Comparison of ENCODE assay signal across 13 cellular contexts in genomic region chrX:53084043-53084570, GRCh38. TPM values are rescaled to one million over a fixed set of nuclear protein-coding genes. Genes with fewer than 3 reads are reported as not detected.
DNase-seq lines count a peak whose midpoint lies in the region; ATAC-seq and TF ChIP-seq lines count a peak whose summit lies in the region.
"Had no signal": no experiment of that assay in that cellular context is flagged by ENCODE, and none has a peak within 500 bp of the region (broad histone marks: within the 10 kb centered on the region; RNA-seq: fewer than 3 reads in every experiment).

No MANE protein-coding gene starts in this region.

- 48 to 54% methylated on average over 4 of the region's 4 CpGs for WGBS in tibial nerve, 2 donors

- no peaks in the 10 kb centered on the region for H3K9me3 ChIP-seq in ascending aorta
- no peaks in the 10 kb centered on the region for H3K9me3 ChIP-seq in tibial nerve

- H3K27me3 Mint-ChIP-seq in activated naive CD4-positive, alpha-beta T cell treated with anti-CD3 and anti-CD28 coated beads, Interleukin-2, amount 50 U/mL, for 24 hours = no peaks in the 10 kb centered on the region
- no peaks in the 10 kb centered on the region for H3K27me3 Mint-ChIP-seq in memory B cell

- peak overlapping the region; percentile 73 for H3K27ac Mint-ChIP-seq in activated naive CD4-positive, alpha-beta T cell treated with anti-CD3 and anti-CD28 coated beads, Interleukin-2, amount 50 U/mL, for 24 hours
- peak overlapping the region; percentile 96 for H3K27ac Mint-ChIP-seq in memory B cell
- H3K27ac Mint-ChIP-seq: dendritic cell treated with granulocyte-macrophage colony-stimulating factor and Interleukin-4, amounts not matched to agents 40 ng/mL and 50 ng/mL, for 4 days had no signal

- H3K4me1 Mint-ChIP-seq in activated naive CD4-positive, alpha-beta T cell treated with anti-CD3 and anti-CD28 coated beads, Interleukin-2, amount 50 U/mL, for 24 hours = peaks cover 60% of the 10 kb centered on the region
- H3K4me1 Mint-ChIP-seq in memory B cell = peaks cover 39% of the 10 kb centered on the region

- peaks cover 19% of the 10 kb centered on the region for H3K36me3 Mint-ChIP-seq in activated naive CD4-positive, alpha-beta T cell treated with anti-CD3 and anti-CD28 coated beads, Interleukin-2, amount 50 U/mL, for 24 hours
- H3K36me3 Mint-ChIP-seq in memory B cell = peaks cover 13% of the 10 kb centered on the region

- H3K27me3 ChIP-seq in ascending aorta (no peaks in the 10 kb centered on the region), tibial nerve (peaks cover 0 to 11% of the 10 kb centered on the region in 2 donors)

- TF ChIP-seq CTCF in ascending aorta (IDR thresholded peaks at IDR 0.05) (no peak), tibial nerve (IDR thresholded peaks at IDR 0.05) (no peak)

- H3K36me3 ChIP-seq in ascending aorta (peaks cover 4 to 25% of the 10 kb centered on the region in 2 donors), tibial nerve (peaks cover 0 to 11% (median 0%) of the 10 kb centered on the region in 3 donors)

- H3K4me3 Mint-ChIP-seq in activated naive CD4-positive, alpha-beta T cell treated with anti-CD3 and anti-CD28 coated beads, Interleukin-2, amount 50 U/mL, for 24 hours = peak overlapping the region; percentile 95
- H3K4me3 Mint-ChIP-seq in memory B cell = no peak overlapping the region

- intact Hi-C loops in ascending aorta (cut with DNase I) = loop anchor here (10.0 kb wide), 1 partner anchor 601 kb away; the partner anchor contains the start of gene HUWE1

- TF ChIP-seq POLR2A in tibial nerve (IDR thresholded peaks at IDR 0.05) = no peak

- H3K27ac ChIP-seq in ascending aorta (peak overlapping the region; percentile 33 to 96), tibial nerve (peak overlapping the region; percentile 92 to 98 (median 96))

- H3K4me3 ChIP-seq in ascending aorta = peak overlapping the region; percentile 74 to 97
- H3K4me3 ChIP-seq in tibial nerve = peak overlapping the region; percentile 55 to 83 (median 70)

- DNase-seq in activated naive CD4-positive, alpha-beta T cell treated with anti-CD3 and anti-CD28 coated beads, Interleukin-2, amount 50 U/mL, for 16 hours = no peak
- DNase-seq in ascending aorta (ENCODE audit: low spot score in 2 of 2) = peak in 1 of 2 donors; percentile 53
- DNase-seq in memory B cell (ENCODE audit: low spot score in 2 of 2) = no peak
- no peak for DNase-seq in tibial nerve (ENCODE audit: low spot score in 2 of 2)
- DNase-seq in AG08395 (ENCODE audit: low spot score) = no peak
- no peak for DNase-seq in effector CD8-positive, alpha-beta T cell (lab: John Stamatoyannopoulos, UW)
- DNase-seq: activated CD8-positive, alpha-beta memory T cell treated with anti-CD3 and anti-CD28 coated beads for 24 hours; islet precursor cell; NCI-H187 had no signal

- ATAC-seq in memory B cell (ENCODE audit: low read depth) (no peak), GM18517 (IDR thresholded peaks at IDR 0.05; ENCODE audit: unreplicated experiment) (no peak)

- peak in 1 of 2 donors; percentile 38 for TF ChIP-seq EP300 in tibial nerve (IDR thresholded peaks at IDR 0.05)

- no peaks in the 10 kb centered on the region for H3K9me3 Mint-ChIP-seq in activated naive CD4-positive, alpha-beta T cell treated with anti-CD3 and anti-CD28 coated beads, Interleukin-2, amount 50 U/mL, for 24 hours
- no peaks in the 10 kb centered on the region for H3K9me3 Mint-ChIP-seq in memory B cell
- H3K9me3 Mint-ChIP-seq: dendritic cell treated with granulocyte-macrophage colony-stimulating factor and Interleukin-4, amounts not matched to agents 40 ng/mL and 50 ng/mL, for 4 days had no signal

- H3K4me1 ChIP-seq in ascending aorta (peaks cover 0 to 2% of the 10 kb centered on the region in 2 donors), tibial nerve (peaks cover 0 to 43% (median 9%) of the 10 kb centered on the region in 4 donors)

RNA-seq across cellular contexts. Expression of gene TSPYL2, which starts 1.9 kb away (rescaled TPM):
- total RNA-seq in ascending aorta = 42.3 TPM
- 100 to 1,000 TPM; 142 to 210 (median 180) TPM for total RNA-seq in tibial nerve

RNA-seq across cellular contexts. Expression of gene KANTR, which starts 9.8 kb away (rescaled TPM):
- total RNA-seq in ascending aorta (5.0 TPM), tibial nerve (10 to 100 TPM; 26.4 to 37.6 (median 32.2) TPM)

RNA-seq across cellular contexts. Expression of gene GPR173, which starts 35.5 kb away (rescaled TPM):
- total RNA-seq in ascending aorta = 2.1 TPM
- 10 to 100 TPM in 1 of 4 donors, 1 to 10 TPM in 3; 5.4 to 11.0 (median 8.0) TPM for total RNA-seq in tibial nerve
- total RNA-seq: HT-29 had no signal
